Comparison of ENCODE assay signal across 1 cellular context in the genomic region with DNA sequence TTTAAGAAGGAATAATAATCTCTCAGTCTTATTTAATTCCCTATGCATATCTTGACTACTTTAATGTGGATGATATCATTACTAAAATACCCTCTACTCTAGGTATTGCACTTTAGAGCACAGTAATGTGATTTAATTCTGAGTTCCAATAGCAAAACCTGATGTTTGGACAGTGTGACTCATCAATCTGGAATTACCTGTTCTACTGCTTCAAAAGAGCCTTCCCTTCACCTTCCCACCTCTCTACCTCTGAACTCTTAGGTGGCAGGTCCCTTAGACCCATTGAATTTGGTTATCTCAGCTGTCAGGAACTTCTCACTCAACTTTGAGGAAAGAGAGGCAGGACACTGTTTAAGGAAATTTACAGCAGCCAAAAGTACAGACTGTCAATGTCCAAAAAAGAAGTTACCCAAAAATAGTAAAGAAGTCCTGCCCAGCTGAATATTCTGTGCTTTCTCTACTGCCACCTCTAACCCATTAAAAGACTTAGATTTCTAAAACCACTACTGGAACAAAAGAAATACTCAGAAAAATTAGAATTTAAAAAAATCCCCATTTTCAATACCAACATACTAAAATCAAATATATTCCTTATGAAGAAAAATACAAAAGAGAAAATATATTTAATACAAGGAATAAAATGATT.
TF ChIP-seq lines count a peak whose summit lies in the region.

No MANE protein-coding gene starts in this region.

TF ChIP-seq in HCT116, 20 proteins besides CTCF, POLR2A, EP300 and RAD21 (continued from another document):
- TF ChIP-seq, protein P1, sequence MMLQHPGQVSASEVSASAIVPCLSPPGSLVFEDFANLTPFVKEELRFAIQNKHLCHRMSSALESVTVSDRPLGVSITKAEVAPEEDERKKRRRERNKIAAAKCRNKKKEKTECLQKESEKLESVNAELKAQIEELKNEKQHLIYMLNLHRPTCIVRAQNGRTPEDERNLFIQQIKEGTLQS (IDR thresholded peaks at IDR 0.05) = peak; percentile 30; the same call in 1 of the 2 replicates
- 0 out of 2 replicates have a peak, but pooled peaks have one; percentile 16 for TF ChIP-seq CEBPB (IDR thresholded peaks at IDR 0.05; ENCODE audit: low read depth)
- TF ChIP-seq CBX3 (IDR thresholded peaks at IDR 0.05; ENCODE audit: low read depth) = peak; percentile 90; the same call in 1 of the 2 replicates
- peak; percentile 86 for TF ChIP-seq FOSL1 (IDR thresholded peaks at IDR 0.05; ENCODE audit: low read depth)
